Comparison of ENCODE assay signal across 20 cellular contexts in genomic region chr3:54034971-54035370, GRCh38.
DNase-seq lines count a peak whose midpoint lies in the region; ATAC-seq, FAIRE-seq and TF ChIP-seq lines count a peak whose summit lies in the region.
"Had no signal": no experiment of that assay in that cellular context is flagged by ENCODE, and none has a peak within 500 bp of the region (broad histone marks: within the 10 kb centered on the region; RNA-seq: fewer than 3 reads in every experiment).

No MANE protein-coding gene starts in this region.

- DNase-seq in MCF 10A (ENCODE audit: unreplicated experiment) (peak; percentile 53), breast epithelium (ENCODE audit: low spot score in 2 of 2) (no peak), WERI-Rb-1 (no peak), islet precursor cell (peak; percentile 65), urothelium cell line (ENCODE audit: low spot score) (peak; percentile 17)
- DNase-seq in CD4-positive, alpha-beta T cell, result no peak
- DNase-seq: CD4-positive, alpha-beta memory T cell; DMS153; GF-D8; HCEC 1CT; NCI-H1105 treated with DMSO at 0.1 percent for 48 hours; NCI-H1694 treated with DMSO at 0.1 percent for 48 hours; NCI-H510A treated with DMSO at 0.1 percent for 48 hours; NCI-H774; OCI-M1; SHP77 had no signal

- H3K4me1 Mint-ChIP-seq in MCF 10A (ENCODE audit: insufficient read depth, unreplicated experiment), result no peaks in the 10 kb centered on the region
- no peaks in the 10 kb centered on the region for H3K4me1 Mint-ChIP-seq in CD4-positive, alpha-beta T cell (ENCODE audit: low read depth)
- H3K4me1 Mint-ChIP-seq: CD4-positive, alpha-beta memory T cell; GM23338 had no signal

- no peak overlapping the region for H3K27ac Mint-ChIP-seq in MCF 10A (ENCODE audit: low read depth, unreplicated experiment)
- no peak overlapping the region for H3K27ac Mint-ChIP-seq in CD4-positive, alpha-beta T cell
- H3K27ac Mint-ChIP-seq: CD4-positive, alpha-beta memory T cell; GM23338 had no signal

- H3K4me3 Mint-ChIP-seq in MCF 10A (ENCODE audit: unreplicated experiment), result no peak overlapping the region
- H3K4me3 Mint-ChIP-seq in CD4-positive, alpha-beta T cell, result no peak overlapping the region
- H3K4me3 Mint-ChIP-seq: CD4-positive, alpha-beta memory T cell; GM23338 had no signal

- no peaks in the 10 kb centered on the region for H3K36me3 Mint-ChIP-seq in MCF 10A (ENCODE audit: insufficient read depth, unreplicated experiment)
- no peaks in the 10 kb centered on the region for H3K36me3 Mint-ChIP-seq in CD4-positive, alpha-beta T cell (ENCODE audit: low read depth)
- H3K36me3 Mint-ChIP-seq: CD4-positive, alpha-beta memory T cell had no signal

- H3K36me3 ChIP-seq in breast epithelium (no peaks in the 10 kb centered on the region), WERI-Rb-1 (no peaks in the 10 kb centered on the region)

- BruUV-seq in MCF 10A (replicated peaks; lab: Mats Ljungman, UMichigan), result no TSS peak

- no peaks in the 10 kb centered on the region for H3K27me3 ChIP-seq in breast epithelium
- no peaks in the 10 kb centered on the region for H3K27me3 ChIP-seq in WERI-Rb-1 (ENCODE audit: insufficient read depth, low read depth, severe bottlenecking)
- H3K27me3 ChIP-seq in CD4-positive, alpha-beta T cell (ENCODE audit: control insufficient read depth, insufficient read depth, low read length), result no peaks in the 10 kb centered on the region

- intact Hi-C loops in MCF 10A (cut with micrococcal nuclease) (no loop called here), breast epithelium (cut with DNase I; ENCODE audit: low total_unique reads) (no loop called here)
- intact Hi-C loops in CD4-positive, alpha-beta T cell (cut with DNase I, micrococcal nuclease), result no loop called here

- no peaks in the 10 kb centered on the region for H3K4me1 ChIP-seq in breast epithelium

- CTCF ChIA-PET in MCF 10A (lab: Yijun Ruan, JAX), result no interaction called here
- CTCF ChIA-PET in CD4-positive, alpha-beta T cell (lab: Charles Lee), result no interaction called here

- no peaks in the 10 kb centered on the region for H3K9me3 Mint-ChIP-seq in MCF 10A (ENCODE audit: unreplicated experiment)
- no peaks in the 10 kb centered on the region for H3K9me3 Mint-ChIP-seq in CD4-positive, alpha-beta T cell
- H3K9me3 Mint-ChIP-seq: GM23338 had no signal

- no peaks in the 10 kb centered on the region for H3K27me3 Mint-ChIP-seq in MCF 10A (ENCODE audit: insufficient read depth, unreplicated experiment)
- H3K27me3 Mint-ChIP-seq in CD4-positive, alpha-beta T cell, result peaks cover 5% of the 10 kb centered on the region

- H3K27ac ChIP-seq in breast epithelium, result no peak overlapping the region
- no peak overlapping the region for H3K27ac ChIP-seq in WERI-Rb-1
- H3K27ac ChIP-seq in CD4-positive, alpha-beta T cell (ENCODE audit: low read depth, low read length), result no peak overlapping the region

- FAIRE-seq in urothelium cell line (lab: Jason Lieb, UNC), result no peak
- FAIRE-seq: A204.1 had no signal

- TF ChIP-seq POLR2A in breast epithelium (IDR thresholded peaks at IDR 0.05), result no peak

- TF ChIP-seq CTCF in MCF 10A (IDR thresholded peaks at IDR 0.05; ENCODE audit: unreplicated experiment) (no peak), breast epithelium (IDR thresholded peaks at IDR 0.05) (no peak), WERI-Rb-1 (IDR thresholded peaks at IDR 0.05; ENCODE audit: low read depth, low read length) (peak; percentile 16; the same call in 1 of the 2 replicates)
- no peak for TF ChIP-seq CTCF in CD4-positive, alpha-beta T cell (IDR thresholded peaks at IDR 0.05)

- H3K9me3 ChIP-seq in breast epithelium (no peaks in the 10 kb centered on the region), WERI-Rb-1 (ENCODE audit: severe bottlenecking) (peaks cover 2% of the 10 kb centered on the region)
- H3K9me3 ChIP-seq in CD4-positive, alpha-beta T cell (ENCODE audit: control insufficient read depth, low read length), result no peaks in the 10 kb centered on the region

- H3K4me3 ChIP-seq in breast epithelium (no peak overlapping the region), WERI-Rb-1 (ENCODE audit: low read depth, low read length) (no peak overlapping the region)
- H3K4me3 ChIP-seq: GM23338 had no signal

- POLR2A ChIA-PET in MCF 10A (lab: Yijun Ruan, JAX), result interaction anchor here (1.5 kb wide), 1 partner anchor 32 kb away, joined by 4 read pairs; no protein-coding TSS in a partner anchor
- POLR2A ChIA-PET in CD4-positive, alpha-beta T cell (lab: Charles Lee), result no interaction called here

- no peak for ATAC-seq in GM18511 (IDR thresholded peaks at IDR 0.05; ENCODE audit: unreplicated experiment)
- ATAC-seq in HG03571 (IDR thresholded peaks at IDR 0.05; ENCODE audit: unreplicated experiment), result no peak
- ATAC-seq in CD4-positive, alpha-beta T cell (ENCODE audit: poor library complexity), result no peak
- ATAC-seq: GM23338 had no signal

Comparison
In these comparisons a context has a peak if more than half of its experiments do, and no peak if none do; other contexts are left out.
1. DNase-seq: peak in MCF 10A (single experiment), islet precursor cell (single experiment) and urothelium cell line (single experiment); none in breast epithelium (0 of 2), WERI-Rb-1 (single experiment) and CD4-positive, alpha-beta T cell (0 of 10).